In the genomic region with DNA sequence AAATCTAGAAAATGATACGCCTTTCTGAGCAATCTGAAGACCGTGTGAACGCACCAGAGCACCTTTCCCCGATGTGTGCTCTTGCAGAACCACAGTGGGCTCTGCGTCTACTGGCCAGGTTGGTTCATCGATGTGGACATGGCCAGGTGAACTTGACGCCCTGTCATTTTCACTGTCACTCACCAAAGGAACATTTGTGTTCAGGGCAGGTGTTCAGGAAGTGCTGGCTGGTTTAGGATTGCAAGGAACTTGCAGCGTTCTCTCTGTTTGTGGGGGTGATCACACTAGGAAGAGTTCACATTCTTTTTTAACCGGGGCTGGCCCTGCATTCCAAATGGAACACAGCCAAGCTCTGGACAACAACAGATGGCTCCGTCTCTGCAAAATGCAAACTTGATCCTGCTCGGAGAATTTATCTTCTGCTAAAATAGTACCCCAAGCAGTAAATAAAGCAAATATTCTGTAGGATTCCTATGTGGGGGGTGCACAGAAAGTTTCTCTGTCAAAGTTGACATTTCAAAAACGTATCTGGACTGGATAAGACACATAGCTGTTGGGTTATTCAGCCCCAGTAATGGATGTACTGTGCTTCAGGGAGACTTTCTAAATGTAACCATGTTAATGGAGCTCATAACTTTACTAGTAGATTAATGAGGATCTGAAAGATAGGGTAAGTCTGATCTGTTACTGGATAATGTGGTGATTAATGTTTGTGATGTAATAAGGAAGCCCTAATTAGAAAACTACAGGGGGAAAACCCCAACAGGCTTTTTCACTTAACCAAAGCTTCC, we compare ENCODE assay signal across 1 cellular context.
A peak's percentile ranks its signal among the peaks of the same experiment; 100 is the strongest.
TF ChIP-seq lines count a peak whose summit lies in the region.

No MANE protein-coding gene starts in this region.

TF ChIP-seq in SK-N-SH, 30 proteins besides CTCF, POLR2A, EP300 and RAD21 (continued from another document):
- TF ChIP-seq YY1 (IDR thresholded peaks at IDR 0.05; ENCODE audit: low read depth): no peak
- TF ChIP-seq MXI1 (IDR thresholded peaks at IDR 0.05; ENCODE audit: low read depth, low read length): no peak
- peak; percentile 66 for TF ChIP-seq RCOR1 (IDR thresholded peaks at IDR 0.05; ENCODE audit: low read length)
- TF ChIP-seq FOXM1 (IDR thresholded peaks at IDR 0.05; ENCODE audit: low read depth): no peak; the same call in 1 of the 2 replicates
- TF ChIP-seq SMC3 (IDR thresholded peaks at IDR 0.05; ENCODE audit: low read depth, low read length): no peak
- TF ChIP-seq TEAD4 (IDR thresholded peaks at IDR 0.05; ENCODE audit: borderline replicate concordance, insufficient read depth): peak; percentile 28; the same call in 1 of the 2 replicates
- peak; percentile 16; the same call in 1 of the 2 replicates for TF ChIP-seq FOSL2 (IDR thresholded peaks at IDR 0.05; ENCODE audit: borderline replicate concordance, low read depth)
- no peak for TF ChIP-seq USF2 (IDR thresholded peaks at IDR 0.05; ENCODE audit: borderline replicate concordance, low read depth, low read length)
- TF ChIP-seq RXRA (IDR thresholded peaks at IDR 0.05; ENCODE audit: borderline replicate concordance, low read depth): no peak
- no peak for TF ChIP-seq TAF1 (IDR thresholded peaks at IDR 0.05; ENCODE audit: borderline replicate concordance, low read depth, low read length)
- TF ChIP-seq IRF3 (IDR thresholded peaks at IDR 0.05; ENCODE audit: low read depth, low read length): no peak
- TF ChIP-seq MEF2A (IDR thresholded peaks at IDR 0.05; ENCODE audit: borderline replicate concordance, low read depth): no peak
- TF ChIP-seq JUND (IDR thresholded peaks at IDR 0.05): peak; percentile 9; the same call in 1 of the 2 replicates
- TF ChIP-seq GABPA (IDR thresholded peaks at IDR 0.05; ENCODE audit: low read depth): no peak
- peak; percentile 52 for TF ChIP-seq GATA2 (CRISPR knock-in tag; IDR thresholded peaks at IDR 0.05)
- TF ChIP-seq, protein P1, sequence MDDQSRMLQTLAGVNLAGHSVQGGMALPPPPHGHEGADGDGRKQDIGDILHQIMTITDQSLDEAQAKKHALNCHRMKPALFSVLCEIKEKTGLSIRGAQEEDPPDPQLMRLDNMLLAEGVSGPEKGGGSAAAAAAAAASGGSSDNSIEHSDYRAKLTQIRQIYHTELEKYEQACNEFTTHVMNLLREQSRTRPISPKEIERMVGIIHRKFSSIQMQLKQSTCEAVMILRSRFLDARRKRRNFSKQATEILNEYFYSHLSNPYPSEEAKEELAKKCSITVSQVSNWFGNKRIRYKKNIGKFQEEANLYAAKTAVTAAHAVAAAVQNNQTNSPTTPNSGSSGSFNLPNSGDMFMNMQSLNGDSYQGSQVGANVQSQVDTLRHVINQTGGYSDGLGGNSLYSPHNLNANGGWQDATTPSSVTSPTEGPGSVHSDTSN (IDR thresholded peaks at IDR 0.05): peak; percentile 28; the same call in 1 of the 2 replicates
- TF ChIP-seq, protein P2, sequence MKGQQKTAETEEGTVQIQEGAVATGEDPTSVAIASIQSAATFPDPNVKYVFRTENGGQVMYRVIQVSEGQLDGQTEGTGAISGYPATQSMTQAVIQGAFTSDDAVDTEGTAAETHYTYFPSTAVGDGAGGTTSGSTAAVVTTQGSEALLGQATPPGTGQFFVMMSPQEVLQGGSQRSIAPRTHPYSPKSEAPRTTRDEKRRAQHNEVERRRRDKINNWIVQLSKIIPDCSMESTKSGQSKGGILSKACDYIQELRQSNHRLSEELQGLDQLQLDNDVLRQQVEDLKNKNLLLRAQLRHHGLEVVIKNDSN (IDR thresholded peaks at IDR 0.05; ENCODE audit: borderline replicate concordance, low read depth): no peak
- peak; percentile 73 for TF ChIP-seq NFIC (IDR thresholded peaks at IDR 0.05; ENCODE audit: borderline replicate concordance)
- TF ChIP-seq RFX5 (IDR thresholded peaks at IDR 0.05; ENCODE audit: low read length): no peak
- TF ChIP-seq FOXJ3 (CRISPR knock-in tag; IDR thresholded peaks at IDR 0.05): no peak
